ENCODE assay signal across 11 cellular contexts in the genomic region with DNA sequence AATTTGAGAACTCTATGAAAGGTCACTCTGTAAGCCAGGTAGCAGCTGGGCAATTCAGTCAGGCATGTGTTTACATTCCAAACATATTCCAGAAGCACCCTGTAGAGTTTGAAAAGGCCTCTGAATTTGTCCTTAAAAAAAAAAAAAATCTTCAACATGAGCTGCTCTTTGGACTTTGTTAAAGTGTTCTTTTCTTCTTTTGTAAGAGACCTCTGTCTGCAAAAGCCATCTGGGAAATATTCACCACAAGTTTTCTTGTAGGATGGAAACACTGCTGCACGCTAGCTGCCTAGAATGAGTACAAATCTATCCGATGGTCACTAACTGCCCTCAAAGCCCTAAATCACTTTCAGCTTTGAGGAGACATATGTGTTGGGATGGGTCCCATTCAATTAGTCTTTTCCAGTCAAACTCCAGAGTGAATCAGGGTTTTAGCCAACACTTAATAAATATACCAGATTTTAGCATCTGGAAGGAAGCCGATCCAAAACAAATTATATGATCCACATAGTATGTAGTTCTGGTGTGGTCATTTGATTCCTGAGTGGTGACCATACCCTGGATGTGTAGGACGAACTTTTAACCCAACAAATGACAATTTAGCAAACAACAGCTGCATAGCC.
DNase-seq lines count a peak whose midpoint lies in the region; ATAC-seq and TF ChIP-seq lines count a peak whose summit lies in the region.
"Had no signal": no experiment of that assay in that cellular context is flagged by ENCODE, and none has a peak within 500 bp of the region (broad histone marks: within the 10 kb centered on the region; RNA-seq: fewer than 3 reads in every experiment).

No MANE protein-coding gene starts in this region.

- H3K4me3 ChIP-seq in HUES64 (ENCODE audit: low read length) (no peak overlapping the region), ectodermal cell (ENCODE audit: insufficient read depth, low read depth, low read length) (no peak overlapping the region), neural progenitor cell (no peak overlapping the region)

- H3K4me1 ChIP-seq in HUES64 (ENCODE audit: insufficient read depth, low read length), result peaks cover 53% of the 10 kb centered on the region
- H3K4me1 ChIP-seq in ectodermal cell (ENCODE audit: control insufficient read depth, insufficient read depth, low read length), result peaks cover 38% of the 10 kb centered on the region
- H3K4me1 ChIP-seq in neural progenitor cell, result peaks cover 16% of the 10 kb centered on the region

- no peaks in the 10 kb centered on the region for H3K79me2 ChIP-seq in neural progenitor cell (ENCODE audit: low read depth)

- H3K27me3 ChIP-seq in HUES64 (ENCODE audit: insufficient read depth, low read length) (no peaks in the 10 kb centered on the region), ectodermal cell (ENCODE audit: control insufficient read depth, insufficient read depth, low read length, poor library complexity, severe bottlenecking) (no peaks in the 10 kb centered on the region), neural progenitor cell (no peaks in the 10 kb centered on the region)

- 90% methylated on average over 3 of the region's 4 CpGs for WGBS in HUES64
- 76 to 77% methylated on average over 2 to 3 of the region's 4 CpGs for WGBS in ectodermal cell, 2 experiments

- no peak overlapping the region for H2AFZ ChIP-seq in neural progenitor cell (replicated peaks)

- H3K9me3 ChIP-seq in HUES64 (ENCODE audit: insufficient read depth, low read depth, low read length), result no peaks in the 10 kb centered on the region
- H3K9me3 ChIP-seq in ectodermal cell (ENCODE audit: control insufficient read depth, low read length), result no peaks in the 10 kb centered on the region
- H3K9me3 ChIP-seq in neural progenitor cell (ENCODE audit: low read depth), result no peaks in the 10 kb centered on the region

- no peaks in the 10 kb centered on the region for H3K9me3 Mint-ChIP-seq in neural progenitor cell
- peaks cover 3% of the 10 kb centered on the region for H3K9me3 Mint-ChIP-seq in natural killer cell treated with Interleukin-12 subunit alpha and Interleukin-12 subunit beta and Interleukin-15 and Interleukin-18, amount 100 ng/mL, for 72 hours

- no peak overlapping the region for H3K27ac Mint-ChIP-seq in neural progenitor cell
- H3K27ac Mint-ChIP-seq in natural killer cell treated with Interleukin-12 subunit alpha and Interleukin-12 subunit beta and Interleukin-15 and Interleukin-18, amount 100 ng/mL, for 72 hours, result no peak overlapping the region

- no peak overlapping the region for H3K4me3 Mint-ChIP-seq in neural progenitor cell
- no peak overlapping the region for H3K4me3 Mint-ChIP-seq in natural killer cell treated with Interleukin-12 subunit alpha and Interleukin-12 subunit beta and Interleukin-15 and Interleukin-18, amount 100 ng/mL, for 72 hours

- no peaks in the 10 kb centered on the region for H3K36me3 Mint-ChIP-seq in neural progenitor cell
- no peaks in the 10 kb centered on the region for H3K36me3 Mint-ChIP-seq in natural killer cell treated with Interleukin-12 subunit alpha and Interleukin-12 subunit beta and Interleukin-15 and Interleukin-18, amount 100 ng/mL, for 72 hours

- no peaks in the 10 kb centered on the region for H4K20me1 ChIP-seq in neural progenitor cell (ENCODE audit: low read depth)

- H3K4me2 ChIP-seq in neural progenitor cell, result no peak overlapping the region

- H3K27me3 Mint-ChIP-seq in neural progenitor cell (ENCODE audit: insufficient read depth, low read depth), result peaks cover 2% of the 10 kb centered on the region
- H3K27me3 Mint-ChIP-seq in natural killer cell treated with Interleukin-12 subunit alpha and Interleukin-12 subunit beta and Interleukin-15 and Interleukin-18, amount 100 ng/mL, for 72 hours, result no peaks in the 10 kb centered on the region

- no peak for TF ChIP-seq CTCF in neural progenitor cell (IDR thresholded peaks at IDR 0.05)

- ATAC-seq in natural killer cell treated with Interleukin-12 subunit alpha and Interleukin-12 subunit beta and Interleukin-15 and Interleukin-18, amount 100 ng/mL, for 72 hours, result no peak
- no peak for ATAC-seq in HG03354 (IDR thresholded peaks at IDR 0.05; ENCODE audit: poor library complexity, severe bottlenecking, unreplicated experiment)

- peaks cover 44% of the 10 kb centered on the region for H3K4me1 Mint-ChIP-seq in neural progenitor cell
- no peaks in the 10 kb centered on the region for H3K4me1 Mint-ChIP-seq in natural killer cell treated with Interleukin-12 subunit alpha and Interleukin-12 subunit beta and Interleukin-15 and Interleukin-18, amount 100 ng/mL, for 72 hours (ENCODE audit: low read depth in 2 of 2)

- peak; percentile 16 for DNase-seq in AG08396 (ENCODE audit: low spot score)
- peak; percentile 5 for DNase-seq in neural progenitor cell (ENCODE audit: low spot score)
- no peak for DNase-seq in natural killer cell treated with Interleukin-12 subunit alpha and Interleukin-12 subunit beta and Interleukin-15 and Interleukin-18, amount 100 ng/mL, for 72 hours (ENCODE audit: low spot score)
- DNase-seq in NCI-H2171 (lab: John Stamatoyannopoulos, UW), result no peak
- DNase-seq in NCI-H1930 (lab: John Stamatoyannopoulos, UW), result no peak
- DNase-seq: activated CD8-positive, alpha-beta memory T cell treated with anti-CD3 and anti-CD28 coated beads, Interleukin-2, amount 50 U/mL, for 48 hours; NCI-H1694 treated with DMSO at 0.1 percent for 48 hours had no signal

- H3K27ac ChIP-seq in HUES64 (ENCODE audit: low read depth, low read length) (peak overlapping the region; percentile 61), ectodermal cell (ENCODE audit: insufficient read depth, low read depth, low read length, poor library complexity, severe bottlenecking) (peak overlapping the region; percentile 22), neural progenitor cell (no peak overlapping the region)
- H3K27ac ChIP-seq: C4-2B had no signal

- peaks cover 3% of the 10 kb centered on the region for H3F3A ChIP-seq in neural progenitor cell (ENCODE audit: low read depth)

- H3K36me3 ChIP-seq in HUES64 (ENCODE audit: insufficient read depth, low read length) (no peaks in the 10 kb centered on the region), ectodermal cell (ENCODE audit: control insufficient read depth, insufficient read depth, low read length) (no peaks in the 10 kb centered on the region), neural progenitor cell (no peaks in the 10 kb centered on the region)

- H3K9ac ChIP-seq in HUES64 (ENCODE audit: low read depth, low read length) (no peak overlapping the region), neural progenitor cell (no peak overlapping the region)

Comparison
In these comparisons a context has a peak if more than half of its experiments do, and no peak if none do; other contexts are left out.
1. DNase-seq: peak in AG08396 (single experiment) and neural progenitor cell (single experiment); none in natural killer cell treated with Interleukin-12 subunit alpha and Interleukin-12 subunit beta and Interleukin-15 and Interleukin-18, amount 100 ng/mL, for 72 hours (single experiment), NCI-H2171 (single experiment) and NCI-H1930 (0 of 2).